23 cellular contexts compared by ENCODE assay signal in the genomic region with DNA sequence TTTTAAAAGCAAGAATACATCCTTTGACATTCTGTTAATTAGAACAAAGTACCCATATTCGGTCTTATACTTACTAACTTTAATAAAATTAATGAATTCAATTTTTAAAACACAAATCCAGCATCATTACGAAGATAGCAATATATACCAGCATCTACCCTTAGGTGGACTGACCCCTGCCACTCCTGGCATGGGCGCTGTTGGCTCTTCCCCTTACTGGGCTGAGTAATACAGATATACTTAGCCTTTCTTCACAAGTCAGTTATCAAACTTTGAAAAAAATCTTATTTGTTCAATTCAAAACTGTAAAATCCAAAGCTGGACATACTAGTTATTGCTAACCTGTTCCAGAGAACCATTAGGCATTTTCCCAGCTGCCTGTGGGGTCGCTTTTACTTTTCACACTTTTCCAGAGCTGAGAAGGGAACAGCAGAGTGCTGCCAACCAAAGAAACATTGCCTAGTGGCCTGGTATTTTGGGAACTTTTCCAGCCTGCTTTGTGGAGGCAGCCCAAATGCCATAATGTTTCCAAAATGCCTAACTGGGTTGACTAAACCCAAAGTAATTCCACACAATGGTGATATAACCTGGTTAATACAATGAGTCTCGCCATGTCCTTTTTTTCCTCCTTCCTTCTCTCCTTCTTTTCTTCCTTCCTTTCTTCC.
"Had no signal": no experiment of that assay in that cellular context is flagged by ENCODE, and none has a peak within 500 bp of the region (broad histone marks: within the 10 kb centered on the region; RNA-seq: fewer than 3 reads in every experiment).

No MANE protein-coding gene starts in this region.

- H3K9me3 ChIP-seq: body of pancreas, esophagus squamous epithelium, gastroesophageal sphincter had no signal

- DNase-seq: activated B cell treated with CpG ODN at 0.5 μM for 24 hours; activated CD4-positive, alpha-beta T cell treated with anti-CD3 and anti-CD28 coated beads for 48 hours; activated CD4-positive, alpha-beta T cell treated with anti-CD3 and anti-CD28 coated beads, Interleukin-2, amount 50 U/mL, for 1 hour; activated CD4-positive, alpha-beta T cell treated with anti-CD3 and anti-CD28 coated beads, Interleukin-2, amount 50 U/mL, for 48 hours; activated CD8-positive, alpha-beta memory T cell treated with anti-CD3 and anti-CD28 coated beads for 24 hours; activated CD8-positive, alpha-beta T cell treated with anti-CD3 and anti-CD28 coated beads for 36 hours; activated effector memory CD4-positive, alpha-beta T cell treated with Interleukin-2 at 50 U/mL for 16 hours; activated gamma-delta T cell treated with Interleukin-2 at 50 U/mL for 16 hours; activated naive CD4-positive, alpha-beta T cell treated with anti-CD3 and anti-CD28 coated beads, Interleukin-2, amount 50 U/mL, for 16 hours; activated naive CD4-positive, alpha-beta T cell treated with Interleukin-2 at 50 U/mL for 16 hours; activated T-cell treated with anti-CD3 and anti-CD28 coated beads, Interleukin-2, amount 50 U/mL, for 4 hours; amniotic stem cell; body of pancreas; caudate nucleus; effector CD8-positive, alpha-beta T cell; esophagus squamous epithelium; foreskin melanocyte; T1000; WERI-Rb-1 had no signal

- H3K4me3 ChIP-seq: body of pancreas, esophagus squamous epithelium, gastroesophageal sphincter had no signal

- H3K27me3 ChIP-seq: body of pancreas, esophagus squamous epithelium, gastroesophageal sphincter had no signal

- H3K4me1 ChIP-seq: body of pancreas, esophagus squamous epithelium, gastroesophageal sphincter had no signal

- ATAC-seq: activated CD4-positive, CD25-positive, alpha-beta regulatory T cell treated with anti-CD3 and anti-CD28 coated beads, Interleukin-2, amount 50 U/mL, for 24 hours; activated CD8-positive, alpha-beta T cell treated with anti-CD3 and anti-CD28 coated beads for 36 hours; activated T-cell treated with anti-CD3 and anti-CD28 coated beads, Interleukin-2, amount 50 U/mL, for 4 hours; activated T-helper 17 cell treated with anti-CD3 and anti-CD28 coated beads, Interleukin-2, amount 50 U/mL, for 72 hours; body of pancreas; gastroesophageal sphincter had no signal

- H3K36me3 ChIP-seq: esophagus squamous epithelium, gastroesophageal sphincter, WERI-Rb-1 had no signal

- H3K27ac ChIP-seq: body of pancreas, epithelial cell of prostate, esophagus squamous epithelium, gastroesophageal sphincter, WERI-Rb-1 had no signal
